ENCODE assay signal across 8 cellular contexts in the genomic region with DNA sequence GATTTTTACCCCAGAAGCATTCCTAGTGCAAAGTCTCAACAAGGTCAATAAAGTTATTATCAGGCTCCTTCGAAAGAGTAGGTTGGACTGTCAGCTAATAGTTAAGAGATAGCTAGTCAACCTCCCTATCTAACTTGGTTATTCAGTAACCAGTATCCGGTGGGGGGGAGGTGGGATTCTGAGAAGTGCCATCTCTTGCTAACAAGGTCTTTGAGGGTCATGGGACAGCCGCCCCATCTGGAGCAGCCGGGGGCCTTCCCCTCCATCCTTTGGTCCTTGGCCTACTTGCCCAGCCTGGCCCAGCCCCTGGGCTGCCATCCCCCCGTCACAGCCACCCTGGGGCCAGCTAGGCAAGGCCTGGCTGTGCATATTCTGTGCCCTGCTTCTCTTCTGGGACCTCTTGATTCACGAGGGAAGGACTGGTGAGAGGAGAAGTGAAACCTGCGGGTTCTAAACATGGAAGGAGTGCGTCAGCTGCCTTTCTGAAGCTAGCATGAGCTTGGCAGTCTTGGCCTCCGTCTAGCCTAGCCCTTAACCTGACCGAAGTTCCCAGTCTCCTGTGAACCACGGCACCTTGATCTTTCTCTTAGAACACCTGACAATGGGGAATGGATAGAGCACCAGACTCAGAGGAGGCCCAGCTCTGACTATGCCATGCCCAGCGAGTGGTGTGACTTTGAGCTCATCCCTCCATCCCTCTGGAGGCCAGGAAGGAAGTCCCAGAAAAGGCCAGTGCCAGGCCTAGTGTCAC. TPM values are rescaled to one million over a fixed set of nuclear protein-coding genes. Genes with fewer than 3 reads are reported as not detected.
DNase-seq lines count a peak whose midpoint lies in the region; ATAC-seq and TF ChIP-seq lines count a peak whose summit lies in the region.
"Had no signal": no experiment of that assay in that cellular context is flagged by ENCODE, and none has a peak within 500 bp of the region (broad histone marks: within the 10 kb centered on the region; RNA-seq: fewer than 3 reads in every experiment).

No MANE protein-coding gene starts in this region.

- TF ChIP-seq EP300 in upper lobe of left lung (IDR thresholded peaks at IDR 0.05), result no peak

- in situ Hi-C loops in ACHN (cut with HindIII; ENCODE audit: low pct_ligation_motif_present, low pct_unique_long_range_greater_than_20kb, low sequenced_read_pairs), result no loop called here

- WGBS in upper lobe of left lung, 2 donors, result 73 to 76% methylated on average over 9 to 12 of the region's 12 CpGs

- peak in 1 of 4 donors; percentile 38 for TF ChIP-seq POLR2A in upper lobe of left lung (IDR thresholded peaks at IDR 0.05)

- intact Hi-C loops in colonic mucosa (cut with DNase I), result no loop called here

- H3K4me1 ChIP-seq in colonic mucosa, result no peaks in the 10 kb centered on the region
- peaks cover 0 to 14% (median 8%) of the 10 kb centered on the region in 4 donors for H3K4me1 ChIP-seq in upper lobe of left lung

- H3K27me3 ChIP-seq in colonic mucosa (no peaks in the 10 kb centered on the region), upper lobe of left lung (no peaks in the 10 kb centered on the region)

- ATAC-seq in GM19395 (IDR thresholded peaks at IDR 0.05; ENCODE audit: unreplicated experiment), result peak; percentile 83
- ATAC-seq in HG03139 (IDR thresholded peaks at IDR 0.05; ENCODE audit: unreplicated experiment), result peak; percentile 73
- ATAC-seq in upper lobe of left lung (ENCODE audit: low FRiP score in 2 of 2), result peak in 1 of 2 donors; percentile 61

- DNase-seq in colonic mucosa, result no peak
- DNase-seq in upper lobe of left lung, result peak in 1 of 2 donors; percentile 57
- DNase-seq in NCI-H1417 treated with DMSO at 0.1 percent for 48 hours (lab: John Stamatoyannopoulos, UW), result no peak
- DNase-seq in ACHN, result no peak
- no peak for DNase-seq in iPS-NIHi11 (ENCODE audit: low spot score)

- H3K27ac ChIP-seq in colonic mucosa (peak overlapping the region; percentile 22), upper lobe of left lung (peak overlapping the region; percentile 11 to 78 (median 67))

- H3K9me3 ChIP-seq in colonic mucosa, result no peaks in the 10 kb centered on the region
- no peaks in the 10 kb centered on the region for H3K9me3 ChIP-seq in upper lobe of left lung

- TF ChIP-seq CTCF in colonic mucosa (IDR thresholded peaks at IDR 0.05), result no peak
- no peak for TF ChIP-seq CTCF in upper lobe of left lung (IDR thresholded peaks at IDR 0.05)

- H3K36me3 ChIP-seq in colonic mucosa (no peaks in the 10 kb centered on the region), upper lobe of left lung (no peaks in the 10 kb centered on the region)

- H3K9ac ChIP-seq in colonic mucosa (ENCODE audit: low read depth in 2 of 2, low read length in 2 of 2), result no peak overlapping the region

- no peak overlapping the region for H3K4me3 ChIP-seq in colonic mucosa
- H3K4me3 ChIP-seq in upper lobe of left lung, result no peak overlapping the region
- H3K4me3 ChIP-seq: lung had no signal

RNA-seq across cellular contexts. Expression of a gene that starts 9.3 kb away (rescaled TPM):
- total RNA-seq in colonic mucosa, result 1 to 10 TPM; 2.2 to 5.1 TPM
- total RNA-seq in upper lobe of left lung, result 10 to 100 TPM in 4 of 6 donors, 1 to 10 TPM in 2; 3.5 to 32.5 (median 19.1) TPM

RNA-seq across cellular contexts. Expression of a gene that starts 39.0 kb away (rescaled TPM):
- total RNA-seq in colonic mucosa (10 to 100 TPM in 1 of 2 donors, 1 to 10 TPM in 1; 8.7 to 17.3 TPM), upper lobe of left lung (10 to 100 TPM; 11.1 to 25.1 (median 17.3) TPM)
